8 cellular contexts compared by ENCODE assay signal in the genomic region with DNA sequence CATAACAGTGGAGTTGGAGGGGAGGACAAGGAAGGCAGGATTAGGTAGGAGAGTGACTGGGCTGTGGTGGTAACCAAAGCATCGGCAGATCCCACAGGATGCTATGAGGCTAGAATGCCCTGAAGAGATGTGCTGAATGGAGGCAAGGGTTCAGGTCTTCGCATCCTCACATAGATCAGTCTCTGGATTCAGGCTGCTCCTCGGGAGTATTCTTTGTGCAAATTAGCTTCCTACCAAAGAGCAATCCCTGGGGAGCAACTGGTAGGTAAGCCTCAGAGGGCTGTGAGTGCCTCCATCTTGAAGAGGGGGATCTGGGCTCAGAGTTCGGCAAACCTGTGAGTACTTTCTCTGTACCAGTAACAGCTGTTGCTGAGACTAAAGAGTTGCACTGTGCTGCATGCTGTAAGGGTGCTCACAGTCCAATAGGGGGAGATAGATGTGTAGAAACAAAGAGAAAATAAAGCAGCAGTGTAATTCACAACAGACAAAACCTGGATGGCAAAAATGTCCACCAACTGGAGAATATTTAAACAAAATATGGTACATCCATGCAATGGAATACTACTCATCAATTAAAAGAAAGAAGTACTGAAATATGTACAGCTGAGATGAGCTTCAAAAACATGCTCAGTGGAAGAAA.
DNase-seq lines count a peak whose midpoint lies in the region; ATAC-seq and TF ChIP-seq lines count a peak whose summit lies in the region.

No MANE protein-coding gene starts in this region.

- H3K27me3 ChIP-seq in heart left ventricle (no peaks in the 10 kb centered on the region), right atrium auricular region (no peaks in the 10 kb centered on the region), esophagus muscularis mucosa (no peaks in the 10 kb centered on the region)

- no peaks in the 10 kb centered on the region for H3K9me3 Mint-ChIP-seq in type B pancreatic cell

- H3K9me3 ChIP-seq in heart left ventricle (no peaks in the 10 kb centered on the region), right atrium auricular region (no peaks in the 10 kb centered on the region), esophagus muscularis mucosa (no peaks in the 10 kb centered on the region)

- H3K27ac ChIP-seq in heart left ventricle (no peak overlapping the region), right atrium auricular region (no peak overlapping the region), esophagus muscularis mucosa (replicated peaks in 1 of 4) (no peak overlapping the region)

- DNase-seq in heart left ventricle (no peak), right atrium auricular region (ENCODE audit: low spot score) (no peak), NCI-H748 (lab: John Stamatoyannopoulos, UW; ENCODE audit: unreplicated experiment) (peak; percentile 80), esophagus muscularis mucosa (ENCODE audit: extremely low spot score) (no peak), type B pancreatic cell (ENCODE audit: extremely low spot score, unreplicated experiment) (no peak), superior temporal gyrus (ENCODE audit: extremely low spot score) (no peak)
- DNase-seq in stimulated activated CD4-positive, alpha-beta T cell treated with anti-CD3 and anti-CD28 coated beads, Interleukin-4, amount 100 ng/mL, for 1 hour: no peak

- ATAC-seq in heart left ventricle: peak in 2 of 4 donors; percentile 30 to 50
- ATAC-seq in GM18873 (IDR thresholded peaks at IDR 0.05; ENCODE audit: low FRiP score, unreplicated experiment): no peak

- H3K36me3 ChIP-seq in heart left ventricle (no peaks in the 10 kb centered on the region), right atrium auricular region (no peaks in the 10 kb centered on the region), esophagus muscularis mucosa (no peaks in the 10 kb centered on the region)

- H3K4me1 ChIP-seq in heart left ventricle (no peaks in the 10 kb centered on the region), right atrium auricular region (no peaks in the 10 kb centered on the region), esophagus muscularis mucosa (no peaks in the 10 kb centered on the region)

- H3K4me3 Mint-ChIP-seq in type B pancreatic cell: no peak overlapping the region

- H3K4me1 Mint-ChIP-seq in type B pancreatic cell (ENCODE audit: unreplicated experiment): peaks cover 10% of the 10 kb centered on the region

- TF ChIP-seq CTCF in heart left ventricle (IDR thresholded peaks at IDR 0.05) (peak in 11 of 12 donors; percentile 10 to 47 (median 36)), right atrium auricular region (IDR thresholded peaks at IDR 0.05) (peak in 1 of 2 donors; percentile 59), esophagus muscularis mucosa (IDR thresholded peaks at IDR 0.05) (peak in 2 of 3 experiments; percentile 7 to 18), type B pancreatic cell (conservative IDR thresholded peaks at IDR 0.05) (peak; percentile 72)

- no peaks in the 10 kb centered on the region for H3K36me3 Mint-ChIP-seq in type B pancreatic cell

- TF ChIP-seq POLR2A in heart left ventricle (IDR thresholded peaks at IDR 0.05) (no peak), esophagus muscularis mucosa (IDR thresholded peaks at IDR 0.05; ENCODE audit: low read depth) (no peak)

- no peak overlapping the region for H3K27ac Mint-ChIP-seq in type B pancreatic cell

- intact Hi-C loops in heart left ventricle (cut with DNase I): loop anchor here in 2 of 10 donors (10.0 kb wide), 2 partner anchors 205 to 535 kb away; no protein-coding TSS in a partner anchor
- intact Hi-C loops in esophagus muscularis mucosa (cut with DNase I): no loop called here

- no peak for TF ChIP-seq EP300 in esophagus muscularis mucosa (IDR thresholded peaks at IDR 0.05)

- H3K4me3 ChIP-seq in heart left ventricle (no peak overlapping the region), right atrium auricular region (no peak overlapping the region), esophagus muscularis mucosa (no peak overlapping the region)

- no peaks in the 10 kb centered on the region for H3K27me3 Mint-ChIP-seq in type B pancreatic cell

- 78 to 84% (median 83%) methylated on average over 4 of the region's 4 CpGs for WGBS in heart left ventricle, 4 donors
- WGBS in esophagus muscularis mucosa: 85% methylated on average over 4 of the region's 4 CpGs
